In genomic region chr14:50961606-50962259, GRCh38 we compare ENCODE assay signal across 11 cellular contexts. TPM values are rescaled to one million over a fixed set of nuclear protein-coding genes. Genes with fewer than 3 reads are reported as not detected.
DNase-seq lines count a peak whose midpoint lies in the region; ATAC-seq and TF ChIP-seq lines count a peak whose summit lies in the region.
"Had no signal": no experiment of that assay in that cellular context is flagged by ENCODE, and none has a peak within 500 bp of the region (broad histone marks: within the 10 kb centered on the region; RNA-seq: fewer than 3 reads in every experiment).

No MANE protein-coding gene starts in this region.

- no peak for ATAC-seq in activated CD8-positive, alpha-beta T cell treated with anti-CD3 and anti-CD28 coated beads for 36 hours
- ATAC-seq: left colon had no signal

- H3K4me3 Mint-ChIP-seq in activated CD8-positive, alpha-beta T cell treated with anti-CD3 and anti-CD28 coated beads for 36 hours = no peak overlapping the region

- no peak overlapping the region for H3K4me3 ChIP-seq in fibroblast of pulmonary artery (replicated peaks; ENCODE audit: low read depth, low read length)

- H3K27ac Mint-ChIP-seq in activated CD8-positive, alpha-beta T cell treated with anti-CD3 and anti-CD28 coated beads for 36 hours = no peak overlapping the region

- TF ChIP-seq CTCF in fibroblast of pulmonary artery (IDR thresholded peaks at IDR 0.05; ENCODE audit: low read length, missing control alignments) = no peak
- no peak for TF ChIP-seq CTCF in activated CD8-positive, alpha-beta T cell treated with anti-CD3 and anti-CD28 coated beads for 36 hours (IDR thresholded peaks at IDR 0.05)

- no peaks in the 10 kb centered on the region for H3K36me3 Mint-ChIP-seq in activated CD8-positive, alpha-beta T cell treated with anti-CD3 and anti-CD28 coated beads for 36 hours (ENCODE audit: low read depth)

- no peaks in the 10 kb centered on the region for H3K9me3 Mint-ChIP-seq in activated CD8-positive, alpha-beta T cell treated with anti-CD3 and anti-CD28 coated beads for 36 hours

- no peaks in the 10 kb centered on the region for H3K4me1 Mint-ChIP-seq in activated CD8-positive, alpha-beta T cell treated with anti-CD3 and anti-CD28 coated beads for 36 hours (ENCODE audit: low read depth)

- peak; percentile 51 for DNase-seq in DMS 273 treated with DMSO at 0.1 percent for 48 hours (lab: John Stamatoyannopoulos, UW)
- DNase-seq in SK-MEL-5 (ENCODE audit: low read depth, low spot score) = peak; percentile 74
- peak; percentile 92 for DNase-seq in fibroblast of pulmonary artery (ENCODE audit: low read depth)
- DNase-seq in renal cortical epithelial cell (ENCODE audit: low read depth) = peak; percentile 98
- no peak for DNase-seq in activated CD8-positive, alpha-beta T cell treated with anti-CD3 and anti-CD28 coated beads for 36 hours
- no peak for DNase-seq in activated effector memory CD4-positive, alpha-beta T cell treated with anti-CD3 and anti-CD28 coated beads, Interleukin-2, amount 50 U/mL, for 16 hours
- no peak for DNase-seq in cerebellar nuclear complex (lab: John Stamatoyannopoulos, UW)
- DNase-seq in COR-L47 (lab: John Stamatoyannopoulos, UW) = no peak
- DNase-seq: activated CD4-positive, alpha-beta T cell treated with anti-CD3 and anti-CD28 coated beads for 1 hour; DND-41; left colon had no signal

- H3K27me3 Mint-ChIP-seq in activated CD8-positive, alpha-beta T cell treated with anti-CD3 and anti-CD28 coated beads for 36 hours = no peaks in the 10 kb centered on the region

- intact Hi-C loops in activated CD8-positive, alpha-beta T cell treated with anti-CD3 and anti-CD28 coated beads for 36 hours (cut with micrococcal nuclease) = no loop called here

- in situ Hi-C loops in SK-MEL-5 (cut with HindIII; ENCODE audit: low pct_unique_long_range_greater_than_20kb, low sequenced_read_pairs) = no loop called here

- POLR2A ChIA-PET in activated CD8-positive, alpha-beta T cell treated with anti-CD3 and anti-CD28 coated beads for 36 hours (lab: Charles Lee) = no interaction called here

- CTCF ChIA-PET in activated CD8-positive, alpha-beta T cell treated with anti-CD3 and anti-CD28 coated beads for 36 hours (lab: Charles Lee) = interaction anchor here (1.3 kb wide), 1 partner anchor 145 kb away, joined by 3 read pairs; no protein-coding TSS in a partner anchor

RNA-seq across cellular contexts. Expression of gene PYGL, which starts 17.4 kb away (rescaled TPM):
- 199 and 203 TPM in 2 replicates for total RNA-seq in SK-MEL-5 (2014; rRNA removed; shearing (Covaris generic))
- polyA plus RNA-seq in SK-MEL-5 (2015; cell fraction: cytosol; rRNA removed) = 185 and 209 TPM in 2 replicates
- polyA plus RNA-seq in SK-MEL-5 (2015; cell fraction: nucleus; rRNA removed) = 192 and 207 TPM in 2 replicates
- 112 and 202 TPM in 2 replicates for total RNA-seq in renal cortical epithelial cell
- total RNA-seq in activated CD8-positive, alpha-beta T cell treated with anti-CD3 and anti-CD28 coated beads for 36 hours = 1 to 10 TPM; 1.6 to 1.7 TPM

Comparison
In these comparisons a context has a peak if more than half of its experiments do, and no peak if none do; other contexts are left out.
1. DNase-seq: peak in DMS 273 treated with DMSO at 0.1 percent for 48 hours (single experiment), SK-MEL-5 (single experiment), fibroblast of pulmonary artery (single experiment) and renal cortical epithelial cell (single experiment); none in activated CD8-positive, alpha-beta T cell treated with anti-CD3 and anti-CD28 coated beads for 36 hours (single experiment), activated effector memory CD4-positive, alpha-beta T cell treated with anti-CD3 and anti-CD28 coated beads, Interleukin-2, amount 50 U/mL, for 16 hours (single experiment), cerebellar nuclear complex (0 of 2) and COR-L47 (single experiment).
2. RNA of gene PYGL, which starts 17.4 kb away (total RNA-seq): 112 to 202 TPM in renal cortical epithelial cell and 199 to 203 TPM in SK-MEL-5; 1.6 to 1.7 TPM in activated CD8-positive, alpha-beta T cell treated with anti-CD3 and anti-CD28 coated beads for 36 hours; every median in the first group is over 10 times any median in the second.